In genomic region chr17:42674755-42675347, GRCh38 we compare ENCODE assay signal across 8 cellular contexts. TPM values are rescaled to one million over a fixed set of nuclear protein-coding genes. Genes with fewer than 3 reads are reported as not detected.
DNase-seq lines count a peak whose midpoint lies in the region; ATAC-seq and TF ChIP-seq lines count a peak whose summit lies in the region.

No MANE protein-coding gene starts in this region.

- H3K9me3 ChIP-seq in PC-9 (ENCODE audit: insufficient read depth, low read depth) = no peaks in the 10 kb centered on the region

- no peaks in the 10 kb centered on the region for H3K27me3 ChIP-seq in PC-9 (ENCODE audit: insufficient read depth, low read depth)

- intact Hi-C loops in PC-9 (cut with micrococcal nuclease; ENCODE audit: unreplicated experiment) (loop anchor here (5.0 kb wide), 2 partner anchors 253 to 348 kb away; partner anchors contain the start of gene CAVIN1), left cardiac atrium (cut with DNase I) (loop anchor here in 1 of 2 donors (10.0 kb wide), 1 partner anchor 100 kb away; the partner anchor contains the start of gene PSMC3IP)

- ATAC-seq in left cardiac atrium (no peak), HG03432 (IDR thresholded peaks at IDR 0.05; ENCODE audit: unreplicated experiment) (no peak), HG02840 (IDR thresholded peaks at IDR 0.05; ENCODE audit: low FRiP score, unreplicated experiment) (no peak), HG02642 (IDR thresholded peaks at IDR 0.05; ENCODE audit: poor library complexity, unreplicated experiment) (no peak)
- no peak for ATAC-seq in stimulated activated effector memory CD8-positive, alpha-beta T cell treated with anti-CD3 and anti-CD28 coated beads, Interleukin-12 subunit alpha, Interleukin-12 subunit beta, amount 100 ng/mL, for 72 hours

- H3K27ac ChIP-seq in PC-9 = no peak overlapping the region

- H3K4me1 ChIP-seq in PC-9 (replicated peaks; ENCODE audit: insufficient read depth) = peaks cover 38% of the 10 kb centered on the region

- H3K4me1 Mint-ChIP-seq in stimulated activated effector memory CD8-positive, alpha-beta T cell treated with anti-CD3 and anti-CD28 coated beads, Interleukin-12 subunit alpha, Interleukin-12 subunit beta, amount 100 ng/mL, for 72 hours = peaks cover 50% of the 10 kb centered on the region

- peak; percentile 67 for DNase-seq in DMS53 (lab: John Stamatoyannopoulos, UW)
- no peak for DNase-seq in DMS53 treated with DMSO at 0.1 percent for 48 hours (lab: John Stamatoyannopoulos, UW; ENCODE audit: unreplicated experiment)
- no peak for DNase-seq in PC-9
- DNase-seq in left cardiac atrium = peak; percentile 39
- DNase-seq in stimulated activated effector memory CD8-positive, alpha-beta T cell treated with anti-CD3 and anti-CD28 coated beads, Interleukin-12 subunit alpha, Interleukin-12 subunit beta, amount 100 ng/mL, for 72 hours (ENCODE audit: low spot score in 2 of 2) = no peak

- H3K36me3 ChIP-seq in PC-9 (ENCODE audit: low read depth) = no peaks in the 10 kb centered on the region

- peak overlapping the region; percentile 25 for H3K4me3 Mint-ChIP-seq in stimulated activated effector memory CD8-positive, alpha-beta T cell treated with anti-CD3 and anti-CD28 coated beads, Interleukin-12 subunit alpha, Interleukin-12 subunit beta, amount 100 ng/mL, for 72 hours

- POLR2A ChIA-PET in PC-9 (lab: Charles Lee; ENCODE audit: unreplicated experiment) = interaction anchor here (0.5 kb wide), 1 partner anchor 11 kb away, joined by 5 read pairs; no protein-coding TSS in a partner anchor

- H4K20me1 ChIP-seq in PC-9 (ENCODE audit: insufficient read depth) = no peaks in the 10 kb centered on the region

- H2AFZ ChIP-seq in PC-9 = no peak overlapping the region

- H3K79me2 ChIP-seq in PC-9 (ENCODE audit: low read depth) = peaks cover 32% of the 10 kb centered on the region

- peaks cover 10% of the 10 kb centered on the region for H3K36me3 Mint-ChIP-seq in stimulated activated effector memory CD8-positive, alpha-beta T cell treated with anti-CD3 and anti-CD28 coated beads, Interleukin-12 subunit alpha, Interleukin-12 subunit beta, amount 100 ng/mL, for 72 hours

- H3K4me2 ChIP-seq in PC-9 = peak overlapping the region; percentile 93

- TF ChIP-seq CTCF in PC-9 (conservative IDR thresholded peaks at IDR 0.05) = no peak

- H3F3A ChIP-seq in PC-9 (ENCODE audit: insufficient read depth, low read depth) = peaks cover 20% of the 10 kb centered on the region

- no peaks in the 10 kb centered on the region for H3K9me3 Mint-ChIP-seq in stimulated activated effector memory CD8-positive, alpha-beta T cell treated with anti-CD3 and anti-CD28 coated beads, Interleukin-12 subunit alpha, Interleukin-12 subunit beta, amount 100 ng/mL, for 72 hours

- CTCF ChIA-PET in PC-9 (lab: Charles Lee) = interaction anchor here (2.4 kb wide), 1 partner anchor 56 kb away, joined by 5 read pairs; no protein-coding TSS in a partner anchor

- H3K9me2 ChIP-seq in PC-9 (ENCODE audit: insufficient read depth) = no peaks in the 10 kb centered on the region

- no TSS peak for BruUV-seq in PC-9 (replicated peaks; lab: Mats Ljungman, UMichigan)

- peak overlapping the region; percentile 95; the same call in 1 of the 2 replicates for H3K4me3 ChIP-seq in PC-9

- H3K27ac Mint-ChIP-seq in stimulated activated effector memory CD8-positive, alpha-beta T cell treated with anti-CD3 and anti-CD28 coated beads, Interleukin-12 subunit alpha, Interleukin-12 subunit beta, amount 100 ng/mL, for 72 hours = no peak overlapping the region

RNA-seq across cellular contexts. Expression of gene PLEKHH3, which starts 1.9 kb away (rescaled TPM):
- total RNA-seq in PC-9 (2021) (22.5 and 32.2 TPM in 2 replicates), left cardiac atrium (10 to 100 TPM; 18.1 to 19.9 TPM)

RNA-seq across cellular contexts. Expression of gene CCR10, which starts 6.8 kb away (rescaled TPM):
- total RNA-seq in PC-9 (2021) = 0.25 TPM in 1 of 2 replicates, not detected in the other
- 1 to 10 TPM; 1.7 to 3.3 TPM for total RNA-seq in left cardiac atrium

RNA-seq across cellular contexts. Expression of gene CNTNAP1, which starts 7.5 kb away (rescaled TPM):
- 1.4 and 1.8 TPM in 2 replicates for total RNA-seq in PC-9 (2021)
- 1 to 10 TPM; 4.7 to 7.2 TPM for total RNA-seq in left cardiac atrium

RNA-seq across cellular contexts. Expression of gene TUBG2, which starts 15.8 kb away (rescaled TPM):
- total RNA-seq in PC-9 (2021) (25.5 and 28.3 TPM in 2 replicates), left cardiac atrium (10 to 100 TPM; 14.4 to 15.8 TPM)

Comparison
In these comparisons a context has a peak if more than half of its experiments do, and no peak if none do; other contexts are left out.
1. DNase-seq: peak in DMS53 (single experiment) and left cardiac atrium (single experiment); none in DMS53 treated with DMSO at 0.1 percent for 48 hours (single experiment), PC-9 (0 of 2) and stimulated activated effector memory CD8-positive, alpha-beta T cell treated with anti-CD3 and anti-CD28 coated beads, Interleukin-12 subunit alpha, Interleukin-12 subunit beta, amount 100 ng/mL, for 72 hours (0 of 2).